1 cellular context compared by ENCODE assay signal in the genomic region with DNA sequence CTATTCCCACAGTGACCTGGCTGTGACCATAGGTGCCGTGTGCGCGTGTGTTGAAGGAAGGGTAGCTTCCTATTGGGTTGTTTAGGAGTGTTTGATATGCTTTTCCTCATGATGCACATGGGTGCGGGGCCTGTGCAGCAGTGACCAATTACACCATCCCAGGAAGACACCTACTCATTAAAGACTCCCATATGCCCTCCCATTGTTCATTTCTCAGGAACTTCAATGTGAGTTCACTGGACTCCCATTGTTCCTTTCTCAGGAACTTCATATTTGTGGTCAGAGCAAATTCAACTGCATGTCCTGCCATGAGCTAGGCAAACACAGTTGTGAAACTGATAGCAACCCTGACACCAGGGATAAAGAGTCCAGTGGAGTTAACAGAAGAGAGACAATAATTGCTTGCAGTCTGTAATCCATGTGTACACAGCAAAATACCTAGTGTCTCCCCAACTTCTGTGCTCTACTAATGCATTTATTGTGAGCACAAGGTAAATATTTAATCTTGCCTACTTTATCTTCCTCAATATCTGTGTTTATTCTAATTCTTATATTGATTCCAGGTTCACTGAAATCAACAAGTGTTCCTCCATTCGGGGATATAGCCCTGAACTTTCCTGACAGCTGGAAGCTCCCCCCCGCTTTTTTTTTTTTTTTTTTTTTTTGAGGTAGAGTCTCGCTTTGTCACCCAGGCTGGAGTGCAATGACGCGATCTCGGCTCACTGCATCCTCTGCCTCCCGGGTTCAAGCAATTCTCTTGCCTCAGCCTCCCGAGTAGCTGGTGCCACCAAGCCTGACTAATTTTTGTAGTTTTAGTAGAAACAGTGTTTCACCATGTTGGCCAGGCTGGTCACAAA.
TF ChIP-seq lines count a peak whose summit lies in the region.

No MANE protein-coding gene starts in this region.

TF ChIP-seq in HepG2, 621 proteins besides CTCF, POLR2A, EP300 and RAD21 (continued from another document and continues in another):
- TF ChIP-seq, protein P1, sequence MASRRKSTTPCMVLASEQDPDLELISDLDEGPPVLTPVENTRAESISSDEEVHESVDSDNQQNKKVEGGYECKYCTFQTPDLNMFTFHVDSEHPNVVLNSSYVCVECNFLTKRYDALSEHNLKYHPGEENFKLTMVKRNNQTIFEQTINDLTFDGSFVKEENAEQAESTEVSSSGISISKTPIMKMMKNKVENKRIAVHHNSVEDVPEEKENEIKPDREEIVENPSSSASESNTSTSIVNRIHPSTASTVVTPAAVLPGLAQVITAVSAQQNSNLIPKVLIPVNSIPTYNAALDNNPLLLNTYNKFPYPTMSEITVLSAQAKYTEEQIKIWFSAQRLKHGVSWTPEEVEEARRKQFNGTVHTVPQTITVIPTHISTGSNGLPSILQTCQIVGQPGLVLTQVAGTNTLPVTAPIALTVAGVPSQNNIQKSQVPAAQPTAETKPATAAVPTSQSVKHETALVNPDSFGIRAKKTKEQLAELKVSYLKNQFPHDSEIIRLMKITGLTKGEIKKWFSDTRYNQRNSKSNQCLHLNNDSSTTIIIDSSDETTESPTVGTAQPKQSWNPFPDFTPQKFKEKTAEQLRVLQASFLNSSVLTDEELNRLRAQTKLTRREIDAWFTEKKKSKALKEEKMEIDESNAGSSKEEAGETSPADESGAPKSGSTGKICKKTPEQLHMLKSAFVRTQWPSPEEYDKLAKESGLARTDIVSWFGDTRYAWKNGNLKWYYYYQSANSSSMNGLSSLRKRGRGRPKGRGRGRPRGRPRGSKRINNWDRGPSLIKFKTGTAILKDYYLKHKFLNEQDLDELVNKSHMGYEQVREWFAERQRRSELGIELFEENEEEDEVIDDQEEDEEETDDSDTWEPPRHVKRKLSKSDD (CRISPR knock-in tag; IDR thresholded peaks at IDR 0.05; ENCODE audit: low read depth) = 0 out of 2 replicates have a peak, but pooled peaks have one; percentile 35
- TF ChIP-seq ZNF468 (CRISPR knock-in tag; IDR thresholded peaks at IDR 0.05) (no peak), ZNF549 (CRISPR knock-in tag; IDR thresholded peaks at IDR 0.05) (no peak), ZNF687 (CRISPR knock-in tag; IDR thresholded peaks at IDR 0.05) (no peak), ARNT2 (CRISPR knock-in tag; IDR thresholded peaks at IDR 0.05; ENCODE audit: low read depth) (0 out of 2 replicates have a peak, but pooled peaks have one; percentile 47), TBX2 (CRISPR knock-in tag; IDR thresholded peaks at IDR 0.05; ENCODE audit: borderline replicate concordance) (peak; percentile 100), ZNF710 (CRISPR knock-in tag; IDR thresholded peaks at IDR 0.05; ENCODE audit: borderline replicate concordance) (peak; percentile 97), ARHGAP35 (CRISPR knock-in tag; IDR thresholded peaks at IDR 0.05; ENCODE audit: borderline replicate concordance) (no peak), ZNF878 (CRISPR knock-in tag; IDR thresholded peaks at IDR 0.05) (peak; percentile 75), RFXANK (CRISPR knock-in tag; IDR thresholded peaks at IDR 0.05) (0 out of 2 replicates have a peak, but pooled peaks have one; percentile 52), DPF2 (CRISPR knock-in tag; IDR thresholded peaks at IDR 0.05; ENCODE audit: borderline replicate concordance, low read depth) (peak; percentile 95), ZBTB46 (CRISPR knock-in tag; IDR thresholded peaks at IDR 0.05; ENCODE audit: borderline replicate concordance) (peak; percentile 83; the same call in 1 of the 2 replicates), NR2F6 (IDR thresholded peaks at IDR 0.05) (peak; percentile 96), NR2F6 (CRISPR knock-in tag; IDR thresholded peaks at IDR 0.05) (peak; percentile 89), THRA (CRISPR knock-in tag; IDR thresholded peaks at IDR 0.05; ENCODE audit: borderline replicate concordance) (peak; percentile 91), ZBTB43 (CRISPR knock-in tag; conservative IDR thresholded peaks at IDR 0.05) (peak; percentile 93), MTF2 (CRISPR knock-in tag; IDR thresholded peaks at IDR 0.05; ENCODE audit: borderline replicate concordance) (no peak), LRRFIP1 (CRISPR knock-in tag; conservative IDR thresholded peaks at IDR 0.05) (no peak), POLR2G (IDR thresholded peaks at IDR 0.05; ENCODE audit: low read depth, low read length) (no peak), BRCA1 (CRISPR knock-in tag; IDR thresholded peaks at IDR 0.05) (no peak), TCF12 (IDR thresholded peaks at IDR 0.05) (no peak), TCF12 (CRISPR knock-in tag; IDR thresholded peaks at IDR 0.05) (peak; percentile 94; the same call in 1 of the 2 replicates), RFXAP (CRISPR knock-in tag; IDR thresholded peaks at IDR 0.05; ENCODE audit: borderline replicate concordance) (no peak), ZNF230 (CRISPR knock-in tag; IDR thresholded peaks at IDR 0.05) (no peak), U2AF2 (IDR thresholded peaks at IDR 0.05; ENCODE audit: low read depth, low read length) (no peak)
- TF ChIP-seq, protein P2, sequence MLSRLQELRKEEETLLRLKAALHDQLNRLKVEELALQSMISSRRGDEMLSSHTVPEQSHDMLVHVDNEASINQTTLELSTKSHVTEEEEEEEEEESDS (CRISPR knock-in tag; IDR thresholded peaks at IDR 0.05; ENCODE audit: borderline replicate concordance) = no peak
- TF ChIP-seq, protein P3, sequence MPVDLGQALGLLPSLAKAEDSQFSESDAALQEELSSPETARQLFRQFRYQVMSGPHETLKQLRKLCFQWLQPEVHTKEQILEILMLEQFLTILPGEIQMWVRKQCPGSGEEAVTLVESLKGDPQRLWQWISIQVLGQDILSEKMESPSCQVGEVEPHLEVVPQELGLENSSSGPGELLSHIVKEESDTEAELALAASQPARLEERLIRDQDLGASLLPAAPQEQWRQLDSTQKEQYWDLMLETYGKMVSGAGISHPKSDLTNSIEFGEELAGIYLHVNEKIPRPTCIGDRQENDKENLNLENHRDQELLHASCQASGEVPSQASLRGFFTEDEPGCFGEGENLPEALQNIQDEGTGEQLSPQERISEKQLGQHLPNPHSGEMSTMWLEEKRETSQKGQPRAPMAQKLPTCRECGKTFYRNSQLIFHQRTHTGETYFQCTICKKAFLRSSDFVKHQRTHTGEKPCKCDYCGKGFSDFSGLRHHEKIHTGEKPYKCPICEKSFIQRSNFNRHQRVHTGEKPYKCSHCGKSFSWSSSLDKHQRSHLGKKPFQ (CRISPR knock-in tag; IDR thresholded peaks at IDR 0.05; ENCODE audit: insufficient replicate concordance) = no peak
- TF ChIP-seq, protein P4, sequence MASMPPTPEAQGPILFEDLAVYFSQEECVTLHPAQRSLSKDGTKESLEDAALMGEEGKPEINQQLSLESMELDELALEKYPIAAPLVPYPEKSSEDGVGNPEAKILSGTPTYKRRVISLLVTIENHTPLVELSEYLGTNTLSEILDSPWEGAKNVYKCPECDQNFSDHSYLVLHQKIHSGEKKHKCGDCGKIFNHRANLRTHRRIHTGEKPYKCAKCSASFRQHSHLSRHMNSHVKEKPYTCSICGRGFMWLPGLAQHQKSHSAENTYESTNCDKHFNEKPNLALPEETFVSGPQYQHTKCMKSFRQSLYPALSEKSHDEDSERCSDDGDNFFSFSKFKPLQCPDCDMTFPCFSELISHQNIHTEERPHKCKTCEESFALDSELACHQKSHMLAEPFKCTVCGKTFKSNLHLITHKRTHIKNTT (CRISPR knock-in tag; IDR thresholded peaks at IDR 0.05) = no peak
- TF ChIP-seq, protein P5, sequence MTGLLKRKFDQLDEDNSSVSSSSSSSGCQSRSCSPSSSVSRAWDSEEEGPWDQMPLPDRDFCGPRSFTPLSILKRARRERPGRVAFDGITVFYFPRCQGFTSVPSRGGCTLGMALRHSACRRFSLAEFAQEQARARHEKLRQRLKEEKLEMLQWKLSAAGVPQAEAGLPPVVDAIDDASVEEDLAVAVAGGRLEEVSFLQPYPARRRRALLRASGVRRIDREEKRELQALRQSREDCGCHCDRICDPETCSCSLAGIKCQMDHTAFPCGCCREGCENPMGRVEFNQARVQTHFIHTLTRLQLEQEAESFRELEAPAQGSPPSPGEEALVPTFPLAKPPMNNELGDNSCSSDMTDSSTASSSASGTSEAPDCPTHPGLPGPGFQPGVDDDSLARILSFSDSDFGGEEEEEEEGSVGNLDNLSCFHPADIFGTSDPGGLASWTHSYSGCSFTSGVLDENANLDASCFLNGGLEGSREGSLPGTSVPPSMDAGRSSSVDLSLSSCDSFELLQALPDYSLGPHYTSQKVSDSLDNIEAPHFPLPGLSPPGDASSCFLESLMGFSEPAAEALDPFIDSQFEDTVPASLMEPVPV (CRISPR knock-in tag; IDR thresholded peaks at IDR 0.05) = no peak
